Comparison of ENCODE assay signal across 18 cellular contexts in genomic region chr19:10586396-10586795, GRCh38. TPM values are rescaled to one million over a fixed set of nuclear protein-coding genes. Genes with fewer than 3 reads are reported as not detected.
DNase-seq lines count a peak whose midpoint lies in the region; ATAC-seq and TF ChIP-seq lines count a peak whose summit lies in the region.
"Had no signal": no experiment of that assay in that cellular context is flagged by ENCODE, and none has a peak within 500 bp of the region (broad histone marks: within the 10 kb centered on the region; RNA-seq: fewer than 3 reads in every experiment).

No MANE protein-coding gene starts in this region.

- H3K79me2 ChIP-seq in HCT116 (ENCODE audit: insufficient read depth, low read length) (peaks cover 4% of the 10 kb centered on the region; the same call in 1 of the 2 replicates), smooth muscle cell (ENCODE audit: low read depth) (no peaks in the 10 kb centered on the region)

- H2AFZ ChIP-seq in HCT116 (ENCODE audit: low read depth, low read length, poor library complexity, severe bottlenecking) (no peak overlapping the region), smooth muscle cell (ENCODE audit: low read depth) (no peak overlapping the region)

- H3K9me3 ChIP-seq in HCT116 (ENCODE audit: control insufficient read depth in 1 of 2, insufficient read depth in 1 of 2, low read depth in 1 of 2, low read length in 2 of 2) (no peaks in the 10 kb centered on the region), duodenal mucosa (ENCODE audit: control insufficient read depth in 1 of 2, low read length in 2 of 2) (no peaks in the 10 kb centered on the region), smooth muscle cell (replicated peaks; ENCODE audit: low read depth) (no peaks in the 10 kb centered on the region), heart right ventricle (no peaks in the 10 kb centered on the region)
- H3K9me3 ChIP-seq: uterus had no signal

- RAD21 ChIA-PET in HCT116 (lab: Charles Lee; ENCODE audit: low non-redundant PET in 1 of 2, low total read pairs in 2 of 2, uncharacterized antibody in 2 of 2, unreplicated experiment in 2 of 2): interaction anchor here in 1 of 2 experiments (0.7 kb wide), 1 partner anchor 81 kb away, joined by 3 read pairs; no protein-coding TSS in a partner anchor

- CTCF ChIA-PET in HCT116 (lab: Charles Lee): interaction anchor here (0.9 to 2.6 kb wide), 2 partner anchors 13 to 58 kb away, joined by 3 to 9 read pairs; no protein-coding TSS in a partner anchor

- H3F3A ChIP-seq in smooth muscle cell (ENCODE audit: low read depth): no peaks in the 10 kb centered on the region

- POLR2A ChIA-PET in HCT116 (lab: Charles Lee): interaction anchor here (1.0 kb wide), 1 partner anchor 57 kb away, joined by 4 read pairs; no protein-coding TSS in a partner anchor

- 70% methylated on average over 6 of the region's 6 CpGs for WGBS in smooth muscle cell (ENCODE audit: low lambda C conversion rate)
- WGBS in heart right ventricle, 2 donors: 75 to 76% methylated on average over 6 of the region's 6 CpGs

- H4K20me1 ChIP-seq in HCT116 (ENCODE audit: insufficient read depth) (no peaks in the 10 kb centered on the region), smooth muscle cell (ENCODE audit: low read depth) (no peaks in the 10 kb centered on the region)

- intact Hi-C loops in HCT116 (cut with micrococcal nuclease): no loop called here
- intact Hi-C loops in left colon (cut with DNase I, micrococcal nuclease): loop anchor here in 1 of 2 donors (5.0 kb wide), 1 partner anchor 56 kb away; no protein-coding TSS in a partner anchor
- intact Hi-C loops in heart right ventricle (cut with DNase I): loop anchor here in 1 of 10 donors (10.0 kb wide), 1 partner anchor 208 kb away; no protein-coding TSS in a partner anchor

- peaks cover 6% of the 10 kb centered on the region; the same call in 1 of the 2 replicates for H3K9me2 ChIP-seq in HCT116 (ENCODE audit: insufficient read depth)

- H3K36me3 ChIP-seq in HCT116 (ENCODE audit: control insufficient read depth in 1 of 2, insufficient read depth in 2 of 2, low read length in 2 of 2): peaks cover 3% of the 10 kb centered on the region in 2 experiments; a peak in 1 of 4 replicates
- H3K36me3 ChIP-seq in duodenal mucosa (ENCODE audit: control insufficient read depth in 1 of 2, insufficient read depth in 2 of 2, low read length in 2 of 2): peaks cover 6 to 9% of the 10 kb centered on the region in 2 donors
- H3K36me3 ChIP-seq in smooth muscle cell (ENCODE audit: low read depth): no peaks in the 10 kb centered on the region
- no peaks in the 10 kb centered on the region for H3K36me3 ChIP-seq in heart right ventricle
- H3K36me3 ChIP-seq: uterus had no signal

- no peak for TF ChIP-seq RAD21 in HCT116 (IDR thresholded peaks at IDR 0.05; ENCODE audit: low read depth)

- H3K4me3 ChIP-seq in HCT116 (replicated peaks in 1 of 2; ENCODE audit: low read depth in 1 of 2, low read length in 2 of 2) (peak overlapping the region; percentile 76 to 86), duodenal mucosa (ENCODE audit: low read depth in 1 of 2, low read length in 2 of 2) (peak overlapping the region; percentile 79 to 86), smooth muscle cell (peak overlapping the region; percentile 51), heart right ventricle (no peak overlapping the region)
- H3K4me3 ChIP-seq: uterus had no signal

- ATAC-seq in HCT116 (no peak), left colon (peak; percentile 37), heart right ventricle (no peak)
- ATAC-seq: CD8-positive, alpha-beta T cell; stimulated activated naive B cell treated with anti-CD40 and anti-IgM and Interleukin-4, amounts not matched to agents 10 μg/mL and 1 μg/mL and 100 μg/mL, for 72 hours; T-helper 17 cell had no signal

- H3K27ac ChIP-seq in HCT116 (ENCODE audit: low read depth, low read length) (peak overlapping the region; percentile 67), duodenal mucosa (ENCODE audit: low read depth, low read length) (no peak overlapping the region), smooth muscle cell (ENCODE audit: low read depth) (no peak overlapping the region), heart right ventricle (no peak overlapping the region)
- H3K27ac ChIP-seq: uterus had no signal

- TF ChIP-seq CTCF in HCT116 (IDR thresholded peaks at IDR 0.05 in 2 of 3, conservative IDR thresholded peaks at IDR 0.05 in 1 of 3; ENCODE audit: borderline replicate concordance in 1 of 3, insufficient read depth in 1 of 3, low read depth in 2 of 3, low read length in 2 of 3) (no peak), smooth muscle cell (IDR thresholded peaks at IDR 0.05; ENCODE audit: borderline replicate concordance, insufficient read depth, poor library complexity, severe bottlenecking) (no peak), heart right ventricle (IDR thresholded peaks at IDR 0.05) (no peak)

- DNase-seq in HCT116 (ENCODE audit: low read depth, low spot score) (no peak), left colon (no peak), smooth muscle cell (lab: John Stamatoyannopoulos, UW; ENCODE audit: unreplicated experiment) (no peak), NCI-H2171 (lab: John Stamatoyannopoulos, UW) (no peak), heart right ventricle (no peak), SKM-1 (lab: John Stamatoyannopoulos, UW; ENCODE audit: unreplicated experiment) (no peak)
- no peak for DNase-seq in activated CD8-positive, alpha-beta memory T cell treated with anti-CD3 and anti-CD28 coated beads, Interleukin-2, amount 50 U/mL, for 4 hours
- DNase-seq: activated effector memory CD4-positive, alpha-beta T cell treated with anti-CD3 and anti-CD28 coated beads, Interleukin-2, amount 50 U/mL, for 16 hours; amygdala; CD8-positive, alpha-beta T cell; kidney glomerular epithelial cell; NCI-H1694 treated with DMSO at 0.1 percent for 48 hours; NCI-H446; SHP77; stimulated activated naive B cell treated with anti-CD40 and anti-IgM and Interleukin-4, amounts not matched to agents 10 μg/mL and 1 μg/mL and 100 μg/mL, for 72 hours; T-helper 17 cell; uterus had no signal

- H3K9ac ChIP-seq in HCT116 (ENCODE audit: low read length) (peak overlapping the region; percentile 78), duodenal mucosa (ENCODE audit: low read depth in 1 of 2, low read length in 2 of 2) (peak overlapping the region; percentile 74 to 80), smooth muscle cell (ENCODE audit: low read depth) (no peak overlapping the region)

- H3K27me3 ChIP-seq in HCT116 (ENCODE audit: insufficient read depth, low read length) (no peaks in the 10 kb centered on the region), duodenal mucosa (ENCODE audit: control insufficient read depth in 1 of 2, insufficient read depth in 2 of 2, low read length in 2 of 2) (no peaks in the 10 kb centered on the region), smooth muscle cell (ENCODE audit: low read depth) (peaks cover 22% of the 10 kb centered on the region), heart right ventricle (peaks cover 0 to 30% (median 26%) of the 10 kb centered on the region in 7 donors)

- H3K4me1 ChIP-seq in HCT116 (ENCODE audit: control insufficient read depth in 1 of 2, insufficient read depth in 2 of 2, low read length in 2 of 2): peaks cover 0 to 12% of the 10 kb centered on the region in 2 experiments; a peak in 1 of 4 replicates
- H3K4me1 ChIP-seq in duodenal mucosa (ENCODE audit: control insufficient read depth in 1 of 2, insufficient read depth in 2 of 2, low read length in 2 of 2): peaks cover 0 to 3% of the 10 kb centered on the region in 2 donors
- no peaks in the 10 kb centered on the region for H3K4me1 ChIP-seq in smooth muscle cell (ENCODE audit: low read depth)
- peaks cover 0 to 8% (median 0%) of the 10 kb centered on the region in 9 donors for H3K4me1 ChIP-seq in heart right ventricle
- H3K4me1 ChIP-seq: uterus had no signal

- TF ChIP-seq POLR2A in HCT116 (IDR thresholded peaks at IDR 0.05; ENCODE audit: borderline replicate concordance, extremely low read depth, insufficient read depth, insufficient read length): no peak

- H3K4me2 ChIP-seq in HCT116 (ENCODE audit: low read length) (peak overlapping the region; percentile 87), smooth muscle cell (peak overlapping the region; percentile 61)

- no TSS peak for BruUV-seq in HCT116 (replicated peaks; lab: Mats Ljungman, UMichigan)

TF ChIP-seq in HCT116, 20 proteins besides CTCF, POLR2A, EP300 and RAD21:
- TF ChIP-seq EGR1 (IDR thresholded peaks at IDR 0.05; ENCODE audit: low read depth): no peak
- no peak for TF ChIP-seq POLR2AphosphoS5 (IDR thresholded peaks at IDR 0.05; ENCODE audit: low read depth, low read length)
- TF ChIP-seq EZH2phosphoT487 (IDR thresholded peaks at IDR 0.05; ENCODE audit: borderline replicate concordance): no peak
- no peak for TF ChIP-seq EZH2 (IDR thresholded peaks at IDR 0.05)
- TF ChIP-seq JUND (IDR thresholded peaks at IDR 0.05): no peak

RNA-seq across cellular contexts. Expression of gene AP1M2, which starts 0.7 kb away (rescaled TPM):
- total RNA-seq in HCT116 (2021; ENCODE audit: unreplicated experiment) (111 TPM), left colon (100 to 1,000 TPM; 116 to 158 TPM), smooth muscle cell (19.8 and 37.1 TPM in 2 replicates), heart right ventricle (not detected)
- 145 and 167 TPM in 2 replicates for polyA plus RNA-seq in HCT116 (2012)
- polyA plus RNA-seq in smooth muscle cell (8.8 and 30.2 TPM in 2 replicates), heart right ventricle (not detected)
- total RNA-seq: CD8-positive, alpha-beta T cell had no signal

RNA-seq across cellular contexts. Expression of gene CDKN2D, which starts 17.6 kb away (rescaled TPM):
- total RNA-seq in HCT116 (2021; ENCODE audit: unreplicated experiment) (13.8 TPM), left colon (10 to 100 TPM in 1 of 2 donors, 1 to 10 TPM in 1; 9.3 to 12.5 TPM), smooth muscle cell (5.4 and 10.1 TPM in 2 replicates), heart right ventricle (10 to 100 TPM in 5 of 10 donors, 1 to 10 TPM in 5; 7.7 to 19.2 (median 10.3) TPM)
- polyA plus RNA-seq in HCT116 (2012): 33.3 and 33.5 TPM in 2 replicates
- polyA plus RNA-seq in smooth muscle cell (22.2 and 25.3 TPM in 2 replicates), heart right ventricle (10 to 100 TPM in 1 of 2 donors, 1 to 10 TPM in 1; 5.7 to 25.6 TPM)

RNA-seq across cellular contexts. Expression of gene KRI1, which starts 20.6 kb away (rescaled TPM):
- 44.0 TPM for total RNA-seq in HCT116 (2021; ENCODE audit: unreplicated experiment)
- polyA plus RNA-seq in HCT116 (2012): 27.5 and 32.5 TPM in 2 replicates
- 10 to 100 TPM; 12.9 to 14.9 TPM for total RNA-seq in left colon
- 4.9 and 7.1 TPM in 2 replicates for total RNA-seq in smooth muscle cell
- polyA plus RNA-seq in smooth muscle cell: 10.1 and 18.0 TPM in 2 replicates
- 10 to 100 TPM in 6 of 10 donors, 1 to 10 TPM in 4; 8.4 to 14.2 (median 10.3) TPM for total RNA-seq in heart right ventricle
- 10 to 100 TPM; 14.4 to 17.5 TPM for polyA plus RNA-seq in heart right ventricle

RNA-seq across cellular contexts. Expression of gene SLC44A2, which starts 39.0 kb away (rescaled TPM):
- total RNA-seq in HCT116 (2021; ENCODE audit: unreplicated experiment): 90.9 TPM
- 62.0 and 79.9 TPM in 2 replicates for polyA plus RNA-seq in HCT116 (2012)
- total RNA-seq in left colon: 100 to 1,000 TPM; 124 to 153 TPM
- 59.7 and 79.5 TPM in 2 replicates for total RNA-seq in smooth muscle cell
- 123 and 156 TPM in 2 replicates for polyA plus RNA-seq in smooth muscle cell
- total RNA-seq in heart right ventricle: 100 to 1,000 TPM in 4 of 10 donors, 10 to 100 TPM in 6; 82.5 to 114 (median 96.7) TPM
- 10 to 100 TPM; 56.2 to 65.8 TPM for polyA plus RNA-seq in heart right ventricle

RNA-seq across cellular contexts. Expression of gene ATG4D, which starts 42.7 kb away (rescaled TPM):
- 45.4 TPM for total RNA-seq in HCT116 (2021; ENCODE audit: unreplicated experiment)
- polyA plus RNA-seq in HCT116 (2012): 48.3 and 56.9 TPM in 2 replicates
- 10 to 100 TPM; 87.0 to 93.9 TPM for total RNA-seq in left colon
- total RNA-seq in smooth muscle cell: 12.9 and 13.8 TPM in 2 replicates
- 19.0 and 29.7 TPM in 2 replicates for polyA plus RNA-seq in smooth muscle cell
- 10 to 100 TPM; 47.6 to 62.4 (median 54.5) TPM for total RNA-seq in heart right ventricle
- polyA plus RNA-seq in heart right ventricle: 10 to 100 TPM; 62.0 to 66.2 TPM

Comparison
In these comparisons a context has a peak if more than half of its experiments do, and no peak if none do; other contexts are left out.
1. H3K4me3 ChIP-seq: peak in HCT116 (2 of 2), duodenal mucosa (2 of 2) and smooth muscle cell (single experiment); none in heart right ventricle (0 of 10).
2. RNA of gene AP1M2, which starts 0.7 kb away (total RNA-seq): 116 to 158 TPM in left colon, 111 TPM in HCT116 (single experiment) and 19.8 to 37.1 TPM in smooth muscle cell; not detected in heart right ventricle; every median in the first group is over 10 times any median in the second.